In the genomic region with DNA sequence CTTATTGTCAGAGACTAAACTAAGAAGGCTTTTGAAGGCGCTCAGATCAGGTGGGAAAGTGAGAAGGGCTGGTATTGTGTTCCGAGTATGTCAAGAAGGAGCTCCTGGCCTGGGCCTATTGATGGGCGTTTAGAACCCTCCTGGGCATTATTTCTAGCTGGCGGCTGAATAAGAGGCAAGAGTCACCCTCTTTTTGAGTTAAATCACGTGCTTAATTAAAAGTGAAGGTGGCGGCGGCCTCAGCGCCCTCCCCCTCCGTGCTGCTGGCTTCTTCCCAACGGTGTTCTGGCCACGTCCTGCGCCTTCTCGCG, we compare ENCODE assay signal across 8 cellular contexts. TPM values are rescaled to one million over a fixed set of nuclear protein-coding genes. Genes with fewer than 3 reads are reported as not detected.
DNase-seq lines count a peak whose midpoint lies in the region; ATAC-seq and TF ChIP-seq lines count a peak whose summit lies in the region.

No MANE protein-coding gene starts in this region.

- H3K27me3 ChIP-seq in esophagus muscularis mucosa (peaks cover 6 to 49% (median 23%) of the 10 kb centered on the region in 4 donors), rectal smooth muscle tissue (ENCODE audit: control insufficient read depth, insufficient read depth, low read length) (no peaks in the 10 kb centered on the region)

- peak overlapping the region; percentile 63 to 77 (median 66) for H3K4me3 ChIP-seq in esophagus muscularis mucosa
- H3K4me3 ChIP-seq in rectal smooth muscle tissue (ENCODE audit: low read length) = peak overlapping the region; percentile 61

- intact Hi-C loops in esophagus muscularis mucosa (cut with DNase I) = no loop called here

- ATAC-seq in GM18907 (IDR thresholded peaks at IDR 0.05; ENCODE audit: unreplicated experiment) (peak; percentile 14), HG03521 (IDR thresholded peaks at IDR 0.05; ENCODE audit: unreplicated experiment) (no peak), GM21360 (IDR thresholded peaks at IDR 0.05; ENCODE audit: unreplicated experiment) (no peak), GM21423 (IDR thresholded peaks at IDR 0.05; ENCODE audit: unreplicated experiment) (no peak)

- H3K9me3 ChIP-seq in esophagus muscularis mucosa = peaks cover 0 to 14% (median 6%) of the 10 kb centered on the region in 4 donors

- no peak for TF ChIP-seq CTCF in esophagus muscularis mucosa (IDR thresholded peaks at IDR 0.05)

- H3K27ac ChIP-seq in esophagus muscularis mucosa (replicated peaks in 1 of 4) (peak overlapping the region in 3 of 4 donors; percentile 44 to 57 (median 53)), rectal smooth muscle tissue (ENCODE audit: low read depth, low read length) (no peak overlapping the region)

- H3K9ac ChIP-seq in rectal smooth muscle tissue (ENCODE audit: low read length) = no peak overlapping the region

- no peak for TF ChIP-seq EP300 in esophagus muscularis mucosa (IDR thresholded peaks at IDR 0.05)

- peaks cover 7 to 26% (median 21%) of the 10 kb centered on the region in 4 donors for H3K4me1 ChIP-seq in esophagus muscularis mucosa
- H3K4me1 ChIP-seq in rectal smooth muscle tissue (ENCODE audit: control insufficient read depth, insufficient read depth, low read length) = peaks cover 3% of the 10 kb centered on the region

- DNase-seq in NCI-H82 treated with DMSO at 0.1 percent for 48 hours (lab: John Stamatoyannopoulos, UW; ENCODE audit: unreplicated experiment) (peak; percentile 66), esophagus muscularis mucosa (ENCODE audit: extremely low spot score) (no peak), NCI-H510A treated with DMSO at 0.1 percent for 48 hours (lab: John Stamatoyannopoulos, UW) (no peak)

- no peak for TF ChIP-seq POLR2A in esophagus muscularis mucosa (IDR thresholded peaks at IDR 0.05; ENCODE audit: low read depth)

- WGBS in esophagus muscularis mucosa = 21% methylated on average over 7 of the region's 14 CpGs

- H3K36me3 ChIP-seq in esophagus muscularis mucosa (no peaks in the 10 kb centered on the region), rectal smooth muscle tissue (ENCODE audit: control insufficient read depth, insufficient read depth, low read length) (no peaks in the 10 kb centered on the region)

RNA-seq across cellular contexts. Expression of a gene that starts 21.0 kb away (rescaled TPM):
- total RNA-seq in esophagus muscularis mucosa = 10 to 100 TPM; 71.0 to 92.9 (median 89.9) TPM

RNA-seq across cellular contexts. Expression of a gene that starts 44.3 kb away (rescaled TPM):
- 1 to 10 TPM; 1.9 to 4.0 (median 2.7) TPM for total RNA-seq in esophagus muscularis mucosa
